In the genomic region with DNA sequence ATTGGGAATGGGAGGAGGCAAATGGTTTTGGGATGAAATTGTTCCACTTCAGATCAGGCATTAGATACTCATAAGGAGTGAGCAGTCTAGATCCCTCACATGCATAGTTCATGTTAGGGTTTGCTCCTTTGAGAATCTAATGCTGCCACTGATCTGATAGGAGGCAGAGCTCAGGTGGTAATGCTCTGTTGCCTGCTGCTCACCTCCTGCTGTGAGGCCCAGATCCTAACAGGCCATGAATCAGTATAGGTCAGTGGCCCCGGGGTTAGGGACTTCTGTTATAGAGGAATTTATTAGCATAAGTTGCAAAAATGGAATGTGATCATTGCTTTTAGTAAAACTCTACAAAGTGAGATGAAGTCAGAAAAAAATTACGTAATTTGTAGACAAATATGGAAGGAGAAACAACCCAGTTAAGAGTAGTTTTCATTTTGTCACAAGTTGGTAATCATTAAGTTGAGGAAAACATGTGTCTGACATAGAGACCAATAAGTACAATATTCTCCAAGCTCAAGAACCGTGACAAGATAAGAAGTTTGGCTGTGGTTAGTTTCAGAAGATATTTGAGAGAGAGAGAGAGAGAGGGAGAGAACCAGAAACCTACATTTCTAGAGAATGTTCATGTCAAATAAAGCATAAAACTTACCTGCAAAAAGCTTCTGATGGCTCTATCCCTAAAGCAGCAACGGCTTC, we compare ENCODE assay signal across 27 cellular contexts.
"Had no signal": no experiment of that assay in that cellular context is flagged by ENCODE, and none has a peak within 500 bp of the region (broad histone marks: within the 10 kb centered on the region; RNA-seq: fewer than 3 reads in every experiment).

No MANE protein-coding gene starts in this region.

- H3K4me3 ChIP-seq: dorsolateral prefrontal cortex, gastroesophageal sphincter, heart left ventricle, hepatocyte, lung, mucosa of descending colon, psoas muscle, sigmoid colon, testis, tibial artery had no signal

- H3K4me2 ChIP-seq: hepatocyte had no signal

- H2AFZ ChIP-seq: hepatocyte had no signal

- H3K27ac ChIP-seq: dorsolateral prefrontal cortex, epithelial cell of prostate, foreskin keratinocyte, gastroesophageal sphincter, heart left ventricle, hepatocyte, psoas muscle, sigmoid colon, testis, tibial artery had no signal

- H3K9me3 Mint-ChIP-seq: memory B cell, neural crest cell, type B pancreatic cell had no signal

- H3K36me3 ChIP-seq: gastroesophageal sphincter, heart left ventricle, sigmoid colon, tibial artery had no signal

- H3K4me3 Mint-ChIP-seq: memory B cell; mesothelial cell of epicardium; naive B cell; natural killer cell treated with Interleukin-12 subunit alpha and Interleukin-12 subunit beta and Interleukin-15 and Interleukin-18, amount 100 ng/mL, for 72 hours; neural crest cell; stimulated activated effector memory CD8-positive, alpha-beta T cell treated with anti-CD3 and anti-CD28 coated beads, Interleukin-12 subunit alpha, Interleukin-12 subunit beta, amount 100 ng/mL, for 72 hours; type B pancreatic cell had no signal

- H3K27ac Mint-ChIP-seq: memory B cell; mesothelial cell of epicardium; naive B cell; natural killer cell treated with Interleukin-12 subunit alpha and Interleukin-12 subunit beta and Interleukin-15 and Interleukin-18, amount 100 ng/mL, for 72 hours; stimulated activated effector memory CD8-positive, alpha-beta T cell treated with anti-CD3 and anti-CD28 coated beads, Interleukin-12 subunit alpha, Interleukin-12 subunit beta, amount 100 ng/mL, for 72 hours; type B pancreatic cell had no signal

- H3K4me1 Mint-ChIP-seq: memory B cell; mesothelial cell of epicardium; naive B cell; neural crest cell; stimulated activated effector memory CD8-positive, alpha-beta T cell treated with anti-CD3 and anti-CD28 coated beads, Interleukin-12 subunit alpha, Interleukin-12 subunit beta, amount 100 ng/mL, for 72 hours had no signal

- H3K36me3 Mint-ChIP-seq: memory B cell; mesothelial cell of epicardium; naive B cell; natural killer cell treated with Interleukin-12 subunit alpha and Interleukin-12 subunit beta and Interleukin-15 and Interleukin-18, amount 100 ng/mL, for 72 hours; stimulated activated effector memory CD8-positive, alpha-beta T cell treated with anti-CD3 and anti-CD28 coated beads, Interleukin-12 subunit alpha, Interleukin-12 subunit beta, amount 100 ng/mL, for 72 hours; type B pancreatic cell had no signal

- DNase-seq: dorsolateral prefrontal cortex; effector CD4-positive, alpha-beta T cell; foreskin keratinocyte; heart left ventricle; kidney glomerular epithelial cell; mucosa of descending colon; naive B cell; psoas muscle; right cardiac atrium; sigmoid colon; stimulated activated CD4-positive, alpha-beta T cell treated with anti-CD3 and anti-CD28 coated beads, Interleukin-2, amount 100 ng/mL, for 24 hours; stimulated activated CD4-positive, alpha-beta T cell treated with anti-CD3 and anti-CD28 coated beads, Interleukin-4, amount 100 ng/mL, for 24 hours; stimulated activated naive CD4-positive, alpha-beta T cell treated with Interleukin-2 at 50 U/mL for 16 hours; substantia nigra; testis; tibial artery had no signal

- H3K79me2 ChIP-seq: hepatocyte had no signal

- H3K27me3 ChIP-seq: dorsolateral prefrontal cortex, foreskin keratinocyte, gastroesophageal sphincter, heart left ventricle, hepatocyte, sigmoid colon, testis, tibial artery had no signal

- H3K9me3 ChIP-seq: gastroesophageal sphincter, psoas muscle, sigmoid colon, testis, tibial artery had no signal

- H3K4me1 ChIP-seq: foreskin keratinocyte, gastroesophageal sphincter, heart left ventricle, psoas muscle, sigmoid colon, testis, tibial artery had no signal

- H3K27me3 Mint-ChIP-seq: naive B cell; natural killer cell treated with Interleukin-12 subunit alpha and Interleukin-12 subunit beta and Interleukin-15 and Interleukin-18, amount 100 ng/mL, for 72 hours; type B pancreatic cell had no signal

- ATAC-seq: esophagus mucosa; foreskin keratinocyte; gastroesophageal sphincter; heart left ventricle; mucosa of descending colon; natural killer cell treated with Interleukin-12 subunit alpha and Interleukin-12 subunit beta and Interleukin-15 and Interleukin-18, amount 100 ng/mL, for 72 hours; psoas muscle; right cardiac atrium; stimulated activated effector memory CD8-positive, alpha-beta T cell treated with anti-CD3 and anti-CD28 coated beads, Interleukin-12 subunit alpha, Interleukin-12 subunit beta, amount 100 ng/mL, for 72 hours had no signal
